1 cellular context compared by ENCODE assay signal in genomic region chr4:70657326-70657725, GRCh38.
TF ChIP-seq lines count a peak whose summit lies in the region.

No MANE protein-coding gene starts in this region.

TF ChIP-seq in IMR-90, 13 proteins besides CTCF, POLR2A, EP300 and RAD21:
- no peak for TF ChIP-seq BHLHE40 (IDR thresholded peaks at IDR 0.05; ENCODE audit: low read depth, low read length)
- TF ChIP-seq MAFK (IDR thresholded peaks at IDR 0.05; ENCODE audit: low read depth, low read length) = peak; percentile 99
